Comparison of ENCODE assay signal across 11 cellular contexts in the genomic region with DNA sequence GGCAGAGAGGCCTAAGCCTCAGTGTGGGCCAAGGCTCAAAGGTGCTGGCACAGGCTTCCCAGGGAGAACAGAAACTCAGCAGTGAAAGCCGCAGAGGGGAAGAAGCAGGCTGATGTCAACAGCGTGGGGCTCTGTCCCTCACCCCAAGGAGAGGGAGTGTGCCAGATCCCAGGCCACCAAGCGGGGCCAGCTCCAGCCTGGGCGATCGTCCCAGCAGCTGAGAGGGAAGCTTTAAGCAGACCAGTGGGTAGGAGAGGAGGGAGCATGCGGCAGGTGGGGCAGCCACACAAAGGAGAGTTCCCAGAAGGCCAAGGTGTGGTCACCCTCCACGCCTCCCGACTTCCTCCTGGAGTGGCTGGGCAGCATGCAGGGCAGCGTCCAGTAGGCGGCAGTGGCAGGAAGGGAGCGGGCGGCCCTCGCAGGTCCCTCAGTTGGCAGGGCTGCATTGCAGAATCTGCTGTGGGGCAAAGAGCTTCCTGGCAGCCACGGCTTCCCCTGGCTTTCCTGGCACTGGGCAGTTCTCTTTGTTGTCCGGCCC. TPM values are rescaled to one million over a fixed set of nuclear protein-coding genes. Genes with fewer than 3 reads are reported as not detected.
DNase-seq lines count a peak whose midpoint lies in the region; ATAC-seq, FAIRE-seq and TF ChIP-seq lines count a peak whose summit lies in the region.
"Had no signal": no experiment of that assay in that cellular context is flagged by ENCODE, and none has a peak within 500 bp of the region (broad histone marks: within the 10 kb centered on the region; RNA-seq: fewer than 3 reads in every experiment).

No MANE protein-coding gene starts in this region.

- no peak for TF ChIP-seq EP300 in K562 (IDR thresholded peaks at IDR 0.05; ENCODE audit: low read length)

- H3K4me1 ChIP-seq in K562 (replicated peaks in 1 of 2; ENCODE audit: control insufficient read depth in 2 of 2, insufficient read depth in 2 of 2, low read length in 2 of 2) (peaks cover 13 to 63% of the 10 kb centered on the region in 2 experiments), upper lobe of right lung (peaks cover 81% of the 10 kb centered on the region)

- TF ChIP-seq RAD21 in K562 (CRISPR knock-in tag; conservative IDR thresholded peaks at IDR 0.05 in 1 of 2, IDR thresholded peaks at IDR 0.05 in 1 of 2) = no peak

- H3K36me3 Mint-ChIP-seq in activated CD8-positive, alpha-beta memory T cell treated with anti-CD3 and anti-CD28 coated beads, Interleukin-2, amount 10 ng/mL, durations not matched to agents 7 days and 5 days = peaks cover 36% of the 10 kb centered on the region

- CTCF ChIA-PET in activated CD8-positive, alpha-beta memory T cell treated with anti-CD3 and anti-CD28 coated beads, Interleukin-2, amount 10 ng/mL, durations not matched to agents 7 days and 5 days (lab: Charles Lee) = interaction anchor here (1.2 to 9.7 kb wide), 3 partner anchors 37 to 90 kb away, joined by 4 to 75 read pairs (median 6); no protein-coding TSS in a partner anchor
- CTCF ChIA-PET in K562 (lab: Yijun Ruan, JAX; ENCODE audit: low intra/inter-chr PET ratio) = no interaction called here

- ATAC-seq in activated CD8-positive, alpha-beta memory T cell treated with anti-CD3 and anti-CD28 coated beads, Interleukin-2, amount 10 ng/mL, durations not matched to agents 7 days and 5 days = no peak
- ATAC-seq in K562 (no peak), upper lobe of right lung (peak; percentile 89), GM21390 (IDR thresholded peaks at IDR 0.05; ENCODE audit: unreplicated experiment) (no peak)

- DNase-seq in activated CD8-positive, alpha-beta memory T cell treated with anti-CD3 and anti-CD28 coated beads, Interleukin-2, amount 10 ng/mL, durations not matched to agents 7 days and 5 days = no peak
- DNase-seq in activated CD8-positive, alpha-beta memory T cell treated with anti-CD3 and anti-CD28 coated beads, Interleukin-2, amount 50 U/mL, for 48 hours = no peak
- no peak for DNase-seq in K562 (ENCODE audit: extremely low read depth in 1 of 4, low spot score in 3 of 4)
- DNase-seq in lung microvascular endothelial cell (ENCODE audit: low read depth in 2 of 2) = peak; percentile 65 to 69
- peak; percentile 97 for DNase-seq in upper lobe of right lung
- DNase-seq in MG63 = no peak
- no peak for DNase-seq in NCI-H2107 treated with DMSO at 0.1 percent for 48 hours (lab: John Stamatoyannopoulos, UW; ENCODE audit: unreplicated experiment)

- FAIRE-seq in K562 (lab: Jason Lieb, UNC) = no peak

- H3K9me1 ChIP-seq in K562 (ENCODE audit: control insufficient read depth, insufficient read depth, low read length) = peaks cover 4% of the 10 kb centered on the region

- peaks cover 67% of the 10 kb centered on the region for H3K4me1 Mint-ChIP-seq in activated CD8-positive, alpha-beta memory T cell treated with anti-CD3 and anti-CD28 coated beads, Interleukin-2, amount 10 ng/mL, durations not matched to agents 7 days and 5 days

- TF ChIP-seq CTCF in K562 (IDR thresholded peaks at IDR 0.05 in 2 of 3, conservative IDR thresholded peaks at IDR 0.05 in 1 of 3; ENCODE audit: insufficient read depth in 2 of 3, low read depth in 1 of 3, low read length in 3 of 3) (no peak), upper lobe of right lung (IDR thresholded peaks at IDR 0.05) (peak; percentile 64)

- H3K36me3 ChIP-seq in K562 (ENCODE audit: control insufficient read depth, insufficient read depth, low read length) = peaks cover 93% of the 10 kb centered on the region; the same call in 2 of the 3 replicates
- H3K36me3 ChIP-seq in upper lobe of right lung = peaks cover 26% of the 10 kb centered on the region
- H3K36me3 ChIP-seq in MG63 = peaks cover 71% of the 10 kb centered on the region

- BruUV-seq in K562 (replicated peaks; lab: Mats Ljungman, UMichigan) = TSS peak; percentile 48

- H3K4me3 Mint-ChIP-seq in activated CD8-positive, alpha-beta memory T cell treated with anti-CD3 and anti-CD28 coated beads, Interleukin-2, amount 10 ng/mL, durations not matched to agents 7 days and 5 days = no peak overlapping the region
- H3K4me3 Mint-ChIP-seq: nephron had no signal

- H3K9ac ChIP-seq in K562 (ENCODE audit: insufficient read depth in 1 of 2, low read depth in 2 of 2, low read length in 2 of 2) = peak overlapping the region in 1 of 2 experiments; percentile 62; a peak in 2 of 4 replicates

- H4K20me1 ChIP-seq in K562 (replicated peaks; ENCODE audit: control insufficient read depth, insufficient read depth, low read length) = peaks cover 14% of the 10 kb centered on the region

- peak overlapping the region; percentile 84 for H3K27ac Mint-ChIP-seq in activated CD8-positive, alpha-beta memory T cell treated with anti-CD3 and anti-CD28 coated beads, Interleukin-2, amount 10 ng/mL, durations not matched to agents 7 days and 5 days

- H3K9me3 ChIP-seq in K562 (replicated peaks; ENCODE audit: control insufficient read depth, insufficient read depth, low read depth, low read length) (no peaks in the 10 kb centered on the region), upper lobe of right lung (no peaks in the 10 kb centered on the region), MG63 (no peaks in the 10 kb centered on the region)

- in situ Hi-C loops in K562 (cut with MboI) = loop anchor here (5.0 kb wide), 1 partner anchor 62 kb away; no protein-coding TSS in a partner anchor

- H3K4me3 ChIP-seq in K562 (no peak overlapping the region), upper lobe of right lung (peak overlapping the region; percentile 23), MG63 (no peak overlapping the region)

- WGBS in K562 (ENCODE audit: insufficient coverage, low coverage, missing lambda C conversion rate) = 92% methylated on average over 12 of the region's 15 CpGs

- H3K4me2 ChIP-seq in K562 (ENCODE audit: insufficient read depth, low read length) = no peak overlapping the region

- intact Hi-C loops in K562 (cut with micrococcal nuclease) = no loop called here
- intact Hi-C loops in upper lobe of right lung (cut with DNase I) = loop anchor here (10.0 kb wide), 1 partner anchor 60 kb away; no protein-coding TSS in a partner anchor

- H3K9me3 Mint-ChIP-seq in activated CD8-positive, alpha-beta memory T cell treated with anti-CD3 and anti-CD28 coated beads, Interleukin-2, amount 10 ng/mL, durations not matched to agents 7 days and 5 days (ENCODE audit: low read depth) = no peaks in the 10 kb centered on the region
- H3K9me3 Mint-ChIP-seq: nephron had no signal

- H2AFZ ChIP-seq in K562 (ENCODE audit: low read depth, low read length) = no peak overlapping the region

- H3K27me3 ChIP-seq in K562 (ENCODE audit: control insufficient read depth in 2 of 2, insufficient read depth in 2 of 2, low read length in 2 of 2) (no peaks in the 10 kb centered on the region), upper lobe of right lung (no peaks in the 10 kb centered on the region), MG63 (no peaks in the 10 kb centered on the region)

- POLR2A ChIA-PET in K562 (lab: Yijun Ruan, JAX) = interaction anchor here (0.6 to 3.7 kb wide), 9 partner anchors 10 to 89 kb away, joined by 3 to 27 read pairs (median 4); a partner anchor contains a TSS

- peaks cover 22% of the 10 kb centered on the region for H3K79me2 ChIP-seq in K562 (ENCODE audit: control insufficient read depth, insufficient read depth, low read length)

- H3K27ac ChIP-seq in K562 (ENCODE audit: extremely low read depth, low read depth, low read length) (no peak overlapping the region; the same call in 2 of the 3 replicates), upper lobe of right lung (peak overlapping the region; percentile 87)

- TF ChIP-seq POLR2A in K562 (conservative IDR thresholded peaks at IDR 0.05) = peak; percentile 52

- no peaks in the 10 kb centered on the region for H3K27me3 Mint-ChIP-seq in activated CD8-positive, alpha-beta memory T cell treated with anti-CD3 and anti-CD28 coated beads, Interleukin-2, amount 10 ng/mL, durations not matched to agents 7 days and 5 days

RNA-seq across cellular contexts. Expression of a gene that starts 6.0 kb away (rescaled TPM):
- 10 to 100 TPM; 41.2 to 80.3 TPM for total RNA-seq in activated CD8-positive, alpha-beta memory T cell treated with anti-CD3 and anti-CD28 coated beads, Interleukin-2, amount 10 ng/mL, durations not matched to agents 7 days and 5 days
- 68.6 and 254 TPM in 2 replicates for total RNA-seq in K562 (2011; cell fraction: chromatin; rRNA removed; ENCODE audit: low replicate concordance)
- 327 and 339 TPM in 2 replicates for total RNA-seq in K562 (2011; cell fraction: nucleolus; rRNA removed)
- total RNA-seq in K562 (2011; cell fraction: nucleoplasm; rRNA removed) = 222 and 253 TPM in 2 replicates
- total RNA-seq in K562 (2014; rRNA removed) = 87.8 and 120 TPM in 2 replicates
- 29.7 and 44.9 TPM in 2 replicates for total RNA-seq in K562 (2014; rRNA removed; fragmentation: Illumina TruSeq; extraction: Trizol)
- total RNA-seq in K562 (2015; rRNA removed; fragmentation: Illumina TruSeq; extraction: Trizol) = 68.0 and 68.2 TPM in 2 replicates
- total RNA-seq in K562 (2021) = 173 and 185 TPM in 2 replicates
- polyA plus RNA-seq in K562 (2011; rRNA removed) = 159 and 208 TPM in 2 replicates
- polyA plus RNA-seq in K562 (2011; cell fraction: cytosol; rRNA removed) = 393 and 921 TPM in 2 replicates
- 163 and 222 TPM in 2 replicates for polyA plus RNA-seq in K562 (2011; cell fraction: nucleus; rRNA removed)
- polyA plus RNA-seq in K562 (2012) = 104 and 149 TPM in 2 replicates
- polyA plus RNA-seq in K562 (2014; fragmentation: Illumina TruSeq; extraction: Trizol) = 167 and 172 TPM in 2 replicates
- 1 to 10 TPM; 1.4 to 7.6 TPM for polyA plus RNA-seq in K562 (2014; fragmentation: Nextera tagmentation; extraction: Ambion mirVana)
- 140 and 156 TPM in 2 replicates for polyA plus RNA-seq in K562 (2014; rRNA removed)
- polyA minus RNA-seq in K562 (2011; rRNA and poly(A)+ RNA removed) = 64.8 and 150 TPM in 2 replicates
- 129 and 147 TPM in 2 replicates for polyA minus RNA-seq in K562 (2011; cell fraction: cytosol; rRNA and poly(A)+ RNA removed)
- 33.9 and 38.4 TPM in 2 replicates for polyA minus RNA-seq in K562 (2011; cell fraction: nucleus; rRNA and poly(A)+ RNA removed)
- 27.2 and 55.8 TPM in 2 replicates for total RNA-seq in lung microvascular endothelial cell
- 206 TPM for total RNA-seq in upper lobe of right lung
- 41.3 and 73.2 TPM in 2 replicates for total RNA-seq in MG63 (2014; rRNA removed; shearing (Covaris generic); ENCODE audit: low replicate concordance)

RNA-seq across cellular contexts. Expression of a gene that starts 12.5 kb away (rescaled TPM):
- 100 to 1,000 TPM; 145 to 164 TPM for total RNA-seq in activated CD8-positive, alpha-beta memory T cell treated with anti-CD3 and anti-CD28 coated beads, Interleukin-2, amount 10 ng/mL, durations not matched to agents 7 days and 5 days
- total RNA-seq in K562 (2011; cell fraction: chromatin; rRNA removed; ENCODE audit: low replicate concordance) = 24.3 and 89.6 TPM in 2 replicates
- 88.4 and 100 TPM in 2 replicates for total RNA-seq in K562 (2011; cell fraction: nucleolus; rRNA removed)
- 53.4 and 62.0 TPM in 2 replicates for total RNA-seq in K562 (2011; cell fraction: nucleoplasm; rRNA removed)
- 195 and 231 TPM in 2 replicates for total RNA-seq in K562 (2014; rRNA removed)
- 45.0 and 59.5 TPM in 2 replicates for total RNA-seq in K562 (2014; rRNA removed; fragmentation: Illumina TruSeq; extraction: Trizol)
- 97.7 and 98.0 TPM in 2 replicates for total RNA-seq in K562 (2015; rRNA removed; fragmentation: Illumina TruSeq; extraction: Trizol)
- total RNA-seq in K562 (2021) = 198 TPM in 2 replicates
- polyA plus RNA-seq in K562 (2011; rRNA removed) = 123 and 130 TPM in 2 replicates
- 232 and 546 TPM in 2 replicates for polyA plus RNA-seq in K562 (2011; cell fraction: cytosol; rRNA removed)
- polyA plus RNA-seq in K562 (2011; cell fraction: nucleus; rRNA removed) = 82.4 and 119 TPM in 2 replicates
- polyA plus RNA-seq in K562 (2012) = 204 and 231 TPM in 2 replicates
- 103 and 216 TPM in 2 replicates for polyA plus RNA-seq in K562 (2014; fragmentation: Illumina TruSeq; extraction: Trizol)
- polyA plus RNA-seq in K562 (2014; fragmentation: Nextera tagmentation; extraction: Ambion mirVana) = 10 to 100 TPM in 1 of 2 experiments, 1 to 10 TPM in 1; 8.4 to 29.9 TPM
- polyA plus RNA-seq in K562 (2014; rRNA removed) = 192 and 280 TPM in 2 replicates
- polyA minus RNA-seq in K562 (2011; rRNA and poly(A)+ RNA removed) = 86.2 and 149 TPM in 2 replicates
- 121 and 135 TPM in 2 replicates for polyA minus RNA-seq in K562 (2011; cell fraction: cytosol; rRNA and poly(A)+ RNA removed)
- 32.2 and 35.5 TPM in 2 replicates for polyA minus RNA-seq in K562 (2011; cell fraction: nucleus; rRNA and poly(A)+ RNA removed)
- 23.6 and 88.7 TPM in 2 replicates for total RNA-seq in lung microvascular endothelial cell
- total RNA-seq in upper lobe of right lung = 3.3 TPM
- 147 and 288 TPM in 2 replicates for total RNA-seq in MG63 (2014; rRNA removed; shearing (Covaris generic); ENCODE audit: low replicate concordance)

RNA-seq across cellular contexts. Expression of a gene that starts 12.8 kb away (rescaled TPM):
- 10 to 100 TPM; 17.1 to 24.2 TPM for total RNA-seq in activated CD8-positive, alpha-beta memory T cell treated with anti-CD3 and anti-CD28 coated beads, Interleukin-2, amount 10 ng/mL, durations not matched to agents 7 days and 5 days
- 125 and 253 TPM in 2 replicates for total RNA-seq in K562 (2011; cell fraction: chromatin; rRNA removed; ENCODE audit: low replicate concordance)
- 134 and 153 TPM in 2 replicates for total RNA-seq in K562 (2011; cell fraction: nucleolus; rRNA removed)
- 139 and 167 TPM in 2 replicates for total RNA-seq in K562 (2011; cell fraction: nucleoplasm; rRNA removed)
- total RNA-seq in K562 (2014; rRNA removed) = 68.1 and 101 TPM in 2 replicates
- 63.4 and 70.4 TPM in 2 replicates for total RNA-seq in K562 (2014; rRNA removed; fragmentation: Illumina TruSeq; extraction: Trizol)
- total RNA-seq in K562 (2015; rRNA removed; fragmentation: Illumina TruSeq; extraction: Trizol) = 61.8 and 62.1 TPM in 2 replicates
- 67.3 and 74.0 TPM in 2 replicates for total RNA-seq in K562 (2021)
- 73.8 and 74.4 TPM in 2 replicates for polyA plus RNA-seq in K562 (2011; rRNA removed)
- polyA plus RNA-seq in K562 (2011; cell fraction: cytosol; rRNA removed) = 85.6 and 94.0 TPM in 2 replicates
- 83.1 and 130 TPM in 2 replicates for polyA plus RNA-seq in K562 (2011; cell fraction: nucleus; rRNA removed)
- 61.5 and 73.9 TPM in 2 replicates for polyA plus RNA-seq in K562 (2012)
- 119 and 133 TPM in 2 replicates for polyA plus RNA-seq in K562 (2014; fragmentation: Illumina TruSeq; extraction: Trizol)
- 100 to 1,000 TPM in 1 of 2 experiments, 10 to 100 TPM in 1; 80.3 to 188 TPM for polyA plus RNA-seq in K562 (2014; fragmentation: Nextera tagmentation; extraction: Ambion mirVana)
- 95.7 and 110 TPM in 2 replicates for polyA plus RNA-seq in K562 (2014; rRNA removed)
- polyA minus RNA-seq in K562 (2011; rRNA and poly(A)+ RNA removed) = 81.4 and 85.1 TPM in 2 replicates
- polyA minus RNA-seq in K562 (2011; cell fraction: cytosol; rRNA and poly(A)+ RNA removed) = 32.2 and 35.0 TPM in 2 replicates
- polyA minus RNA-seq in K562 (2011; cell fraction: nucleus; rRNA and poly(A)+ RNA removed) = 27.0 and 36.4 TPM in 2 replicates
- 53.8 and 78.6 TPM in 2 replicates for total RNA-seq in lung microvascular endothelial cell
- 32.5 TPM for total RNA-seq in upper lobe of right lung
- total RNA-seq in MG63 (2014; rRNA removed; shearing (Covaris generic); ENCODE audit: low replicate concordance) = 49.6 and 74.8 TPM in 2 replicates

RNA-seq across cellular contexts. Expression of a gene that starts 28.2 kb away (rescaled TPM):
- total RNA-seq in activated CD8-positive, alpha-beta memory T cell treated with anti-CD3 and anti-CD28 coated beads, Interleukin-2, amount 10 ng/mL, durations not matched to agents 7 days and 5 days = not detected
- 66.4 and 86.5 TPM in 2 replicates for total RNA-seq in K562 (2011; cell fraction: chromatin; rRNA removed; ENCODE audit: low replicate concordance)
- 51.9 and 66.7 TPM in 2 replicates for total RNA-seq in K562 (2011; cell fraction: nucleolus; rRNA removed)
- total RNA-seq in K562 (2011; cell fraction: nucleoplasm; rRNA removed) = 36.2 and 47.7 TPM in 2 replicates
- total RNA-seq in K562 (2014; rRNA removed) (16.8 and 17.3 TPM in 2 replicates), K562 (2014; rRNA removed; fragmentation: Illumina TruSeq; extraction: Trizol) (7.1 and 7.5 TPM in 2 replicates), K562 (2015; rRNA removed; fragmentation: Illumina TruSeq; extraction: Trizol) (4.0 and 5.8 TPM in 2 replicates), K562 (2021) (16.4 and 18.9 TPM in 2 replicates), lung microvascular endothelial cell (not detected in 2 replicates), upper lobe of right lung (not detected)
- polyA plus RNA-seq in K562 (2011; rRNA removed) (15.9 and 16.2 TPM in 2 replicates), K562 (2014; fragmentation: Illumina TruSeq; extraction: Trizol) (14.3 and 20.0 TPM in 2 replicates), K562 (2014; fragmentation: Nextera tagmentation; extraction: Ambion mirVana) (1 to 10 TPM; 4.1 to 7.7 TPM), K562 (2014; rRNA removed) (16.4 and 19.9 TPM in 2 replicates)
- 11.8 and 31.5 TPM in 2 replicates for polyA plus RNA-seq in K562 (2011; cell fraction: cytosol; rRNA removed)
- polyA plus RNA-seq in K562 (2011; cell fraction: nucleus; rRNA removed) = 30.9 and 68.9 TPM in 2 replicates
- polyA plus RNA-seq in K562 (2012) = 4.7 and 6.4 TPM in 2 replicates
- 2.7 and 10.0 TPM in 2 replicates for polyA minus RNA-seq in K562 (2011; rRNA and poly(A)+ RNA removed)
- polyA minus RNA-seq in K562 (2011; cell fraction: cytosol; rRNA and poly(A)+ RNA removed) = 6.5 and 11.1 TPM in 2 replicates
- polyA minus RNA-seq in K562 (2011; cell fraction: nucleus; rRNA and poly(A)+ RNA removed) = 5.6 and 11.8 TPM in 2 replicates
- total RNA-seq in MG63 (2014; rRNA removed; shearing (Covaris generic); ENCODE audit: low replicate concordance) = not detected in 2 replicates
- total RNA-seq: T-helper 1 cell treated with Interleukin-12 subunit alpha and Interleukin-12 subunit beta and Interleukin-4 antibody, amounts not matched to agents 30 ng/mL and 1 ng/mL, for 36 hours had no signal
- polyA plus RNA-seq: BJ had no signal

RNA-seq across cellular contexts. Expression of a gene that starts 39.7 kb away (rescaled TPM):
- total RNA-seq in activated CD8-positive, alpha-beta memory T cell treated with anti-CD3 and anti-CD28 coated beads, Interleukin-2, amount 10 ng/mL, durations not matched to agents 7 days and 5 days = 10 to 100 TPM; 87.7 to 93.0 TPM
- 88.6 and 104 TPM in 2 replicates for total RNA-seq in K562 (2011; cell fraction: chromatin; rRNA removed; ENCODE audit: low replicate concordance)
- total RNA-seq in K562 (2011; cell fraction: nucleolus; rRNA removed) = 92.8 and 99.1 TPM in 2 replicates
- total RNA-seq in K562 (2011; cell fraction: nucleoplasm; rRNA removed) = 114 and 121 TPM in 2 replicates
- 114 and 140 TPM in 2 replicates for total RNA-seq in K562 (2014; rRNA removed)
- total RNA-seq in K562 (2014; rRNA removed; fragmentation: Illumina TruSeq; extraction: Trizol) = 79.1 and 79.9 TPM in 2 replicates
- total RNA-seq in K562 (2015; rRNA removed; fragmentation: Illumina TruSeq; extraction: Trizol) = 101 and 106 TPM in 2 replicates
- 101 and 104 TPM in 2 replicates for total RNA-seq in K562 (2021)
- polyA plus RNA-seq in K562 (2011; rRNA removed) = 61.4 and 64.4 TPM in 2 replicates
- 55.7 and 67.4 TPM in 2 replicates for polyA plus RNA-seq in K562 (2011; cell fraction: cytosol; rRNA removed)
- polyA plus RNA-seq in K562 (2011; cell fraction: nucleus; rRNA removed) = 37.3 and 40.7 TPM in 2 replicates
- 67.7 and 78.4 TPM in 2 replicates for polyA plus RNA-seq in K562 (2012)
- polyA plus RNA-seq in K562 (2014; fragmentation: Illumina TruSeq; extraction: Trizol) = 74.6 and 88.8 TPM in 2 replicates
- polyA plus RNA-seq in K562 (2014; fragmentation: Nextera tagmentation; extraction: Ambion mirVana) = 100 to 1,000 TPM in 1 of 2 experiments, 10 to 100 TPM in 1; 98.2 to 107 TPM
- polyA plus RNA-seq in K562 (2014; rRNA removed) = 127 and 155 TPM in 2 replicates
- 83.8 and 87.5 TPM in 2 replicates for polyA minus RNA-seq in K562 (2011; rRNA and poly(A)+ RNA removed)
- 34.3 and 38.4 TPM in 2 replicates for polyA minus RNA-seq in K562 (2011; cell fraction: cytosol; rRNA and poly(A)+ RNA removed)
- polyA minus RNA-seq in K562 (2011; cell fraction: nucleus; rRNA and poly(A)+ RNA removed) = 36.9 and 58.9 TPM in 2 replicates
- total RNA-seq in lung microvascular endothelial cell = 10.3 and 50.3 TPM in 2 replicates
- 1.1 TPM for total RNA-seq in upper lobe of right lung
- total RNA-seq in MG63 (2014; rRNA removed; shearing (Covaris generic); ENCODE audit: low replicate concordance) = 188 and 218 TPM in 2 replicates

Comparison
In these comparisons a context has a peak if more than half of its experiments do, and no peak if none do; other contexts are left out.
1. DNase-seq: peak in lung microvascular endothelial cell (2 of 2) and upper lobe of right lung (single experiment); none in activated CD8-positive, alpha-beta memory T cell treated with anti-CD3 and anti-CD28 coated beads, Interleukin-2, amount 10 ng/mL, durations not matched to agents 7 days and 5 days (single experiment), activated CD8-positive, alpha-beta memory T cell treated with anti-CD3 and anti-CD28 coated beads, Interleukin-2, amount 50 U/mL, for 48 hours (single experiment), K562 (0 of 4), MG63 (single experiment) and NCI-H2107 treated with DMSO at 0.1 percent for 48 hours (single experiment).